ENCODE assay signal across 9 cellular contexts in genomic region chr1:45266151-45266801, GRCh38. TPM values are rescaled to one million over a fixed set of nuclear protein-coding genes. Genes with fewer than 3 reads are reported as not detected.
DNase-seq lines count a peak whose midpoint lies in the region; ATAC-seq and TF ChIP-seq lines count a peak whose summit lies in the region.
"Had no signal": no experiment of that assay in that cellular context is flagged by ENCODE, and none has a peak within 500 bp of the region (broad histone marks: within the 10 kb centered on the region; RNA-seq: fewer than 3 reads in every experiment).

No MANE protein-coding gene starts in this region.

- H3K27ac ChIP-seq in HEK293 (ENCODE audit: extremely low read depth, low read depth, low read length) (no peak overlapping the region; the same call in 1 of the 2 replicates), ascending aorta (peak overlapping the region; percentile 79 to 81), skeletal muscle tissue (ENCODE audit: low read depth, low read length) (peak overlapping the region; percentile 54)

- H3K4me3 ChIP-seq in HEK293 (ENCODE audit: low read depth, low read length) = no peak overlapping the region
- no peak overlapping the region for H3K4me3 ChIP-seq in ascending aorta
- H3K4me3 ChIP-seq in skeletal muscle tissue (ENCODE audit: low read length in 3 of 3) = peak overlapping the region in 2 of 3 donors; percentile 13 to 24
- H3K4me3 ChIP-seq: GM12878 had no signal

- no peaks in the 10 kb centered on the region for H3K4me1 Mint-ChIP-seq in natural killer cell
- H3K4me1 Mint-ChIP-seq in effector memory CD8-positive, alpha-beta T cell (ENCODE audit: low read depth in 2 of 2) = no peaks in the 10 kb centered on the region

- peak in 1 of 2 donors; percentile 69 for DNase-seq in ascending aorta (ENCODE audit: low spot score in 2 of 2)
- peak; percentile 91 for DNase-seq in iris pigment epithelial cell (ENCODE audit: low read depth)
- DNase-seq in natural killer cell = no peak
- DNase-seq in effector memory CD8-positive, alpha-beta T cell = no peak
- DNase-seq in NCI-H82 (lab: John Stamatoyannopoulos, UW) = no peak

- H3K9ac ChIP-seq in skeletal muscle tissue (ENCODE audit: low read depth in 1 of 3, low read length in 3 of 3) = peak overlapping the region in 1 of 3 donors; percentile 52

- H3K4me1 ChIP-seq in HEK293 (ENCODE audit: control insufficient read depth, insufficient read depth, low read length) (no peaks in the 10 kb centered on the region), ascending aorta (peaks cover 4 to 19% of the 10 kb centered on the region in 2 donors), skeletal muscle tissue (ENCODE audit: control insufficient read depth in 3 of 3, insufficient read depth in 3 of 3, low read length in 3 of 3) (peaks cover 10 to 11% (median 11%) of the 10 kb centered on the region in 3 donors)

- intact Hi-C loops in ascending aorta (cut with DNase I) = loop anchor here (5.0 kb wide), 1 partner anchor 59 kb away; the partner anchor contains the start of gene ZSWIM5
- intact Hi-C loops in natural killer cell (cut with micrococcal nuclease) = no loop called here

- no peak overlapping the region for H3K4me3 Mint-ChIP-seq in natural killer cell
- no peak overlapping the region for H3K4me3 Mint-ChIP-seq in effector memory CD8-positive, alpha-beta T cell

- H3K27me3 Mint-ChIP-seq in natural killer cell (ENCODE audit: low read depth in 2 of 2) = peaks cover 0 to 5% of the 10 kb centered on the region in 2 donors
- H3K27me3 Mint-ChIP-seq in effector memory CD8-positive, alpha-beta T cell = no peaks in the 10 kb centered on the region

- no peaks in the 10 kb centered on the region for H3K9me3 ChIP-seq in HEK293 (ENCODE audit: control insufficient read depth, insufficient read depth, low read depth, low read length)
- peaks cover 0 to 9% of the 10 kb centered on the region in 2 donors for H3K9me3 ChIP-seq in ascending aorta
- H3K9me3 ChIP-seq in skeletal muscle tissue (ENCODE audit: control insufficient read depth in 3 of 3, low read length in 3 of 3) = no peaks in the 10 kb centered on the region

- POLR2A ChIA-PET in HEK293 (lab: Yijun Ruan, JAX) = no interaction called here

- H3K9me3 Mint-ChIP-seq in natural killer cell = no peaks in the 10 kb centered on the region
- peaks cover 0 to 2% of the 10 kb centered on the region in 2 donors for H3K9me3 Mint-ChIP-seq in effector memory CD8-positive, alpha-beta T cell

- CTCF ChIA-PET in HEK293 (lab: Yijun Ruan, JAX) = no interaction called here

- H3K36me3 ChIP-seq in HEK293 (ENCODE audit: control insufficient read depth in 2 of 2, insufficient read depth in 1 of 2, low read length in 2 of 2) = no peaks in the 10 kb centered on the region
- no peaks in the 10 kb centered on the region for H3K36me3 ChIP-seq in ascending aorta
- H3K36me3 ChIP-seq in skeletal muscle tissue (ENCODE audit: control insufficient read depth in 3 of 3, insufficient read depth in 3 of 3, low read length in 3 of 3) = no peaks in the 10 kb centered on the region

- H3K27me3 ChIP-seq in ascending aorta = no peaks in the 10 kb centered on the region
- no peaks in the 10 kb centered on the region for H3K27me3 ChIP-seq in skeletal muscle tissue (ENCODE audit: control insufficient read depth in 3 of 3, insufficient read depth in 3 of 3, low read length in 3 of 3)

- H3K27ac Mint-ChIP-seq in natural killer cell = no peak overlapping the region
- no peak overlapping the region for H3K27ac Mint-ChIP-seq in effector memory CD8-positive, alpha-beta T cell

- no peak for ATAC-seq in natural killer cell
- ATAC-seq in effector memory CD8-positive, alpha-beta T cell (replicated peaks) = no peak
- ATAC-seq in HG02973 (IDR thresholded peaks at IDR 0.05; ENCODE audit: unreplicated experiment) = no peak
- ATAC-seq: GM12878 had no signal

- H3K36me3 Mint-ChIP-seq in natural killer cell = no peaks in the 10 kb centered on the region
- peaks cover 2% of the 10 kb centered on the region for H3K36me3 Mint-ChIP-seq in effector memory CD8-positive, alpha-beta T cell (ENCODE audit: insufficient read depth)

- TF ChIP-seq CTCF in HEK293 (tag by site-specific recombination; IDR thresholded peaks at IDR 0.05) (no peak), ascending aorta (IDR thresholded peaks at IDR 0.05) (no peak), natural killer cell (IDR thresholded peaks at IDR 0.05) (no peak)

TF ChIP-seq in HEK293, 187 proteins besides CTCF, POLR2A, EP300 and RAD21 (continues in another document):
- TF ChIP-seq ZNF629 (tag by site-specific recombination; IDR thresholded peaks at IDR 0.05) (peak; percentile 31; the same call in 1 of the 2 replicates), GLIS2 (tag by site-specific recombination; IDR thresholded peaks at IDR 0.05) (no peak), ZNF341 (tag by site-specific recombination; IDR thresholded peaks at IDR 0.05; ENCODE audit: low read depth) (0 out of 2 replicates have a peak, but pooled peaks have one; percentile 11), ZNF146 (tag by site-specific recombination; IDR thresholded peaks at IDR 0.05) (no peak), ZSCAN16 (tag by site-specific recombination; IDR thresholded peaks at IDR 0.05) (no peak), ZNF248 (tag by site-specific recombination; IDR thresholded peaks at IDR 0.05) (no peak), OVOL3 (tag by site-specific recombination; IDR thresholded peaks at IDR 0.05) (no peak), ZNF394 (tag by site-specific recombination; IDR thresholded peaks at IDR 0.05; ENCODE audit: borderline replicate concordance) (no peak), ZNF311 (tag by site-specific recombination; IDR thresholded peaks at IDR 0.05; ENCODE audit: borderline replicate concordance) (no peak), ZNF24 (tag by site-specific recombination; IDR thresholded peaks at IDR 0.05) (peak; percentile 40; the same call in 1 of the 2 replicates), ZBTB17 (tag by site-specific recombination; IDR thresholded peaks at IDR 0.05) (0 out of 2 replicates have a peak, but pooled peaks have one; percentile 34), ZNF664 (tag by site-specific recombination; IDR thresholded peaks at IDR 0.05) (no peak), ZNF558 (tag by site-specific recombination; IDR thresholded peaks at IDR 0.05) (no peak), ZNF266 (tag by site-specific recombination; IDR thresholded peaks at IDR 0.05; ENCODE audit: low read depth) (no peak), KLF7 (tag by site-specific recombination; IDR thresholded peaks at IDR 0.05; ENCODE audit: borderline replicate concordance) (no peak), ZNF610 (tag by site-specific recombination; IDR thresholded peaks at IDR 0.05; ENCODE audit: borderline replicate concordance) (0 out of 2 replicates have a peak, but pooled peaks have one; percentile 22), ZNF214 (tag by site-specific recombination; IDR thresholded peaks at IDR 0.05; ENCODE audit: borderline replicate concordance) (no peak), ZFP37 (tag by site-specific recombination; IDR thresholded peaks at IDR 0.05) (peak; percentile 71), ZNF654 (tag by site-specific recombination; IDR thresholded peaks at IDR 0.05; ENCODE audit: low read depth) (no peak), ZNF623 (tag by site-specific recombination; IDR thresholded peaks at IDR 0.05) (no peak), ZNF133 (tag by site-specific recombination; IDR thresholded peaks at IDR 0.05) (peak; percentile 63; the same call in 1 of the 2 replicates), ZNF658 (tag by site-specific recombination; IDR thresholded peaks at IDR 0.05) (no peak), EGR2 (tag by site-specific recombination; IDR thresholded peaks at IDR 0.05; ENCODE audit: low read depth) (0 out of 2 replicates have a peak, but pooled peaks have one; percentile 14), KLF9 (tag by site-specific recombination; IDR thresholded peaks at IDR 0.05; ENCODE audit: low read depth) (no peak), INSM2 (tag by site-specific recombination; IDR thresholded peaks at IDR 0.05) (peak; percentile 68; the same call in 1 of the 2 replicates)
- TF ChIP-seq, protein P1, sequence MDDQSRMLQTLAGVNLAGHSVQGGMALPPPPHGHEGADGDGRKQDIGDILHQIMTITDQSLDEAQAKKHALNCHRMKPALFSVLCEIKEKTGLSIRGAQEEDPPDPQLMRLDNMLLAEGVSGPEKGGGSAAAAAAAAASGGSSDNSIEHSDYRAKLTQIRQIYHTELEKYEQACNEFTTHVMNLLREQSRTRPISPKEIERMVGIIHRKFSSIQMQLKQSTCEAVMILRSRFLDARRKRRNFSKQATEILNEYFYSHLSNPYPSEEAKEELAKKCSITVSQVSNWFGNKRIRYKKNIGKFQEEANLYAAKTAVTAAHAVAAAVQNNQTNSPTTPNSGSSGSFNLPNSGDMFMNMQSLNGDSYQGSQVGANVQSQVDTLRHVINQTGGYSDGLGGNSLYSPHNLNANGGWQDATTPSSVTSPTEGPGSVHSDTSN (CRISPR knock-in tag; IDR thresholded peaks at IDR 0.05) = no peak

RNA-seq across cellular contexts. Expression of gene ZSWIM5, which starts 59.9 kb away (rescaled TPM):
- total RNA-seq in ascending aorta = 1.2 TPM
- 0.52 TPM for total RNA-seq in skeletal muscle tissue
- total RNA-seq in natural killer cell = 1 to 10 TPM; 1.1 to 2.3 (median 1.3) TPM

Comparison
In these comparisons a context has a peak if more than half of its experiments do, and no peak if none do; other contexts are left out.
1. H3K4me3 ChIP-seq: peak in skeletal muscle tissue (2 of 3); none in HEK293 (single experiment) and ascending aorta (0 of 2).